ENCODE assay signal across 9 cellular contexts in genomic region chr13:31424130-31424729, GRCh38.
A peak's percentile ranks its signal among the peaks of the same experiment; 100 is the strongest.
DNase-seq lines count a peak whose midpoint lies in the region; ATAC-seq and TF ChIP-seq lines count a peak whose summit lies in the region.
"Had no signal": no experiment of that assay in that cellular context is flagged by ENCODE, and none has a peak within 500 bp of the region (broad histone marks: within the 10 kb centered on the region; RNA-seq: fewer than 3 reads in every experiment).

No MANE protein-coding gene starts in this region.

- no peaks in the 10 kb centered on the region for H3F3A ChIP-seq in MM.1S (ENCODE audit: insufficient read depth, low read length)

- DNase-seq in NCI-H1417 (lab: John Stamatoyannopoulos, UW): peak; percentile 48 to 75 (median 55)
- no peak for DNase-seq in NCI-H1417 treated with DMSO at 0.1 percent for 48 hours (lab: John Stamatoyannopoulos, UW)
- DNase-seq in HEK293T (ENCODE audit: extremely low spot score): peak; percentile 83
- peak; percentile 64 for DNase-seq in MM.1S
- DNase-seq in amniotic stem cell (lab: John Stamatoyannopoulos, UW): peak; percentile 41
- DNase-seq in right cardiac atrium: peak; percentile 74 to 88 (median 85)
- DNase-seq in sigmoid colon: peak; percentile 84

- H3K36me3 ChIP-seq in MM.1S (replicated peaks; ENCODE audit: insufficient read depth, low read length) (no peaks in the 10 kb centered on the region), sigmoid colon (no peaks in the 10 kb centered on the region)
- H3K36me3 ChIP-seq: BLaER1 had no signal

- H3K4me3 ChIP-seq in MM.1S (ENCODE audit: low read length) (no peak overlapping the region), right cardiac atrium (ENCODE audit: low read length) (no peak overlapping the region), sigmoid colon (no peak overlapping the region)
- H3K4me3 ChIP-seq: BLaER1 had no signal

- no peak overlapping the region for H3K9ac ChIP-seq in MM.1S (ENCODE audit: low read length)
- H3K9ac ChIP-seq: BLaER1 had no signal

- intact Hi-C loops in right cardiac atrium (cut with DNase I): loop anchor here (2.0 to 10.0 kb wide), 5 partner anchors 187 to 252 kb away; partner anchors contain the start of gene B3GLCT (in 1 of the 4)
- intact Hi-C loops in sigmoid colon (cut with DNase I): loop anchor here (10.0 kb wide), 1 partner anchor 219 kb away; no protein-coding TSS in a partner anchor

- H3K9me2 ChIP-seq in MM.1S (replicated peaks; ENCODE audit: insufficient read depth, low read length): no peaks in the 10 kb centered on the region

- CTCF ChIA-PET in HEK293T (lab: Yijun Ruan, JAX): interaction anchor here (0.6 to 2.1 kb wide), 5 partner anchors 187 to 1907 kb away, joined by 3 to 15 read pairs (median 4); no protein-coding TSS in a partner anchor

- TF ChIP-seq CTCF in MM.1S (IDR thresholded peaks at IDR 0.05; ENCODE audit: low read length): peak; percentile 73
- TF ChIP-seq CTCF in sigmoid colon (IDR thresholded peaks at IDR 0.05): peak; percentile 37 to 77 (median 64)

- H3K4me1 ChIP-seq in MM.1S (ENCODE audit: low read length) (no peaks in the 10 kb centered on the region), right cardiac atrium (ENCODE audit: control insufficient read depth, insufficient read depth, low read length) (no peaks in the 10 kb centered on the region), sigmoid colon (no peaks in the 10 kb centered on the region)
- H3K4me1 ChIP-seq: BLaER1 had no signal

- 5% methylated on average over 6 of the region's 6 CpGs for WGBS in right cardiac atrium
- WGBS in sigmoid colon, 2 donors: 3 to 9% methylated on average over 6 of the region's 6 CpGs

- TF ChIP-seq POLR2A in sigmoid colon (IDR thresholded peaks at IDR 0.05): no peak

- no peaks in the 10 kb centered on the region for H4K20me1 ChIP-seq in MM.1S (ENCODE audit: insufficient read depth, low read length)
- H4K20me1 ChIP-seq: BLaER1 had no signal

- H3K27ac ChIP-seq in MM.1S (ENCODE audit: low read length) (no peak overlapping the region), right cardiac atrium (ENCODE audit: low read length) (no peak overlapping the region), sigmoid colon (no peak overlapping the region)
- H3K27ac ChIP-seq: BLaER1 had no signal

- no peak for TF ChIP-seq EP300 in sigmoid colon (IDR thresholded peaks at IDR 0.05)

- ATAC-seq in SK-N-SH treated with all-trans-retinoic acid at 6 μM for 48 hours (peak; percentile 100), right cardiac atrium (peak; percentile 94 to 98)

- POLR2A ChIA-PET in HEK293T (lab: Yijun Ruan, JAX): interaction anchor here (0.6 to 0.7 kb wide), 2 partner anchors 219 to 225 kb away, joined by 3 read pairs; partner anchors contain the start of gene B3GLCT

- peak overlapping the region; percentile 27; the same call in 1 of the 2 replicates for H3K4me2 ChIP-seq in MM.1S (ENCODE audit: low read depth, low read length)
- H3K4me2 ChIP-seq: BLaER1 had no signal

- H2AFZ ChIP-seq in MM.1S (ENCODE audit: low read length): peak overlapping the region; percentile 48; the same call in 1 of the 2 replicates

- H3K27me3 ChIP-seq in MM.1S (replicated peaks; ENCODE audit: insufficient read depth, low read length): no peaks in the 10 kb centered on the region
- H3K27me3 ChIP-seq in right cardiac atrium (ENCODE audit: control insufficient read depth, insufficient read depth): no peaks in the 10 kb centered on the region
- no peaks in the 10 kb centered on the region for H3K27me3 ChIP-seq in sigmoid colon
- H3K27me3 ChIP-seq: BLaER1 had no signal

- no peaks in the 10 kb centered on the region for H3K9me3 ChIP-seq in MM.1S (replicated peaks; ENCODE audit: insufficient read depth, low read length)
- no peaks in the 10 kb centered on the region for H3K9me3 ChIP-seq in right cardiac atrium (ENCODE audit: control insufficient read depth, low read length)
- H3K9me3 ChIP-seq in sigmoid colon: no peaks in the 10 kb centered on the region
- H3K9me3 ChIP-seq: BLaER1 had no signal

- no peaks in the 10 kb centered on the region for H3K79me2 ChIP-seq in MM.1S (ENCODE audit: low read length)

TF ChIP-seq in HEK293T, 16 proteins besides CTCF, POLR2A, EP300 and RAD21:
- no peak for TF ChIP-seq ARNT (IDR thresholded peaks at IDR 0.05)
- no peak for TF ChIP-seq HDGF (IDR thresholded peaks at IDR 0.05; ENCODE audit: borderline replicate concordance)
- no peak for TF ChIP-seq FOXA1 (IDR thresholded peaks at IDR 0.05)
- no peak for TF ChIP-seq LEF1 (IDR thresholded peaks at IDR 0.05; ENCODE audit: borderline replicate concordance)
- TF ChIP-seq BHLHE40 (IDR thresholded peaks at IDR 0.05; ENCODE audit: borderline replicate concordance): no peak
- no peak for TF ChIP-seq TARDBP (IDR thresholded peaks at IDR 0.05)
- TF ChIP-seq ZNF384 (IDR thresholded peaks at IDR 0.05): no peak
- TF ChIP-seq SP1 (IDR thresholded peaks at IDR 0.05): no peak
- no peak for TF ChIP-seq SUZ12 (IDR thresholded peaks at IDR 0.05)
- no peak for TF ChIP-seq L3MBTL2 (conservative IDR thresholded peaks at IDR 0.05)
- no peak for TF ChIP-seq FOXM1 (IDR thresholded peaks at IDR 0.05; ENCODE audit: borderline replicate concordance)
TF ChIP-seq in HEK293T: peak in this region for 0.

TF ChIP-seq in SK-N-SH treated with all-trans-retinoic acid at 6 μM for 48 hours, 23 proteins besides CTCF, POLR2A, EP300 and RAD21:
- TF ChIP-seq ZNF8 (CRISPR knock-in tag; IDR thresholded peaks at IDR 0.05): no peak
- TF ChIP-seq CREB5 (CRISPR knock-in tag; IDR thresholded peaks at IDR 0.05; ENCODE audit: low read depth): no peak
TF ChIP-seq in SK-N-SH treated with all-trans-retinoic acid at 6 μM for 48 hours: peak in this region for 0.
